ENCODE assay signal across 17 cellular contexts in the genomic region with DNA sequence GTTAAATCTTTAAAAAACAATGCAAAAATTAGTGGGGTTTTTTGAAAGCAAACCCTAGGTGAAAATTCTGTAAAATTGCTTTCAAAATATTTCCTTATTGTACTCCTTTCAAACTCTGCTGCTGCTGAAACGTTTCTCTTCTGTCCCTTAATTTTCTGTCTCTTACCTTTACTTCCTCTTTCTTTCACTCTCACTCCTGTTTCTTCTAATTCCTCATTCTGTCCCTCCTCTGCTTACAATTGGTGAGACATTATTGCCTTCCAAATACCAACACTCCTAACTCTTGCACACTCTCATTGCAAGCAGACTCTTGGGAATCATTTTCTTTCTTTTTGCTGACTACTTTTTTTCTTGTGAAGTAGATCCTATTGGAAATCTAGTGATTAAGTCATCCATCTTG.
"Had no signal": no experiment of that assay in that cellular context is flagged by ENCODE, and none has a peak within 500 bp of the region (broad histone marks: within the 10 kb centered on the region; RNA-seq: fewer than 3 reads in every experiment).

No MANE protein-coding gene starts in this region.

- H3K9me3 Mint-ChIP-seq: activated CD4-positive, alpha-beta T cell treated with anti-CD3 and anti-CD28 coated beads, Interleukin-2, amount 10 ng/mL, durations not matched to agents 7 days and 5 days; activated T-helper 1 cell treated with anti-CD3 and anti-CD28 coated beads, Interleukin-12 subunit alpha, Interleukin-12 subunit beta, Interleukin-2, Interleukin-4 antibody, amounts not matched to agents 30 ng/mL and 10 ng/mL and 1 ng/mL, durations not matched to agents 14 hours and 24 hours and 36 hours; mesothelial cell of epicardium; nephron progenitor cell had no signal

- H3K9me3 ChIP-seq: ovary had no signal

- H3K4me3 Mint-ChIP-seq: activated CD4-positive, alpha-beta T cell treated with anti-CD3 and anti-CD28 coated beads, Interleukin-2, amount 10 ng/mL, durations not matched to agents 7 days and 5 days; activated T-helper 1 cell treated with anti-CD3 and anti-CD28 coated beads, Interleukin-12 subunit alpha, Interleukin-12 subunit beta, Interleukin-2, Interleukin-4 antibody, amounts not matched to agents 30 ng/mL and 10 ng/mL and 1 ng/mL, durations not matched to agents 14 hours and 24 hours and 36 hours; central memory CD8-positive, alpha-beta T cell; mesothelial cell of epicardium; nephron progenitor cell; stimulated activated memory B cell treated with anti-CD40 and anti-IgM and Interleukin-4, amounts not matched to agents 10 μg/mL and 1 μg/mL and 100 μg/mL, for 72 hours had no signal

- ATAC-seq: esophagus mucosa; left colon; stimulated activated memory B cell treated with anti-CD40 and anti-IgM and Interleukin-4, amounts not matched to agents 10 μg/mL and 1 μg/mL and 100 μg/mL, for 72 hours had no signal

- H3K27me3 Mint-ChIP-seq: activated CD4-positive, alpha-beta T cell treated with anti-CD3 and anti-CD28 coated beads, Interleukin-2, amount 10 ng/mL, durations not matched to agents 7 days and 5 days; central memory CD8-positive, alpha-beta T cell; stimulated activated memory B cell treated with anti-CD40 and anti-IgM and Interleukin-4, amounts not matched to agents 10 μg/mL and 1 μg/mL and 100 μg/mL, for 72 hours had no signal

- H3K27ac ChIP-seq: brain microvascular endothelial cell, coronary artery, ovary had no signal

- H3K4me1 Mint-ChIP-seq: activated CD4-positive, alpha-beta T cell treated with anti-CD3 and anti-CD28 coated beads, Interleukin-2, amount 10 ng/mL, durations not matched to agents 7 days and 5 days; central memory CD8-positive, alpha-beta T cell; nephron progenitor cell; stimulated activated memory B cell treated with anti-CD40 and anti-IgM and Interleukin-4, amounts not matched to agents 10 μg/mL and 1 μg/mL and 100 μg/mL, for 72 hours had no signal

- H3K36me3 ChIP-seq: brain microvascular endothelial cell, ovary had no signal

- H3K4me3 ChIP-seq: coronary artery, lung, ovary had no signal

- H3K27me3 ChIP-seq: brain microvascular endothelial cell, ovary had no signal

- H3K27ac Mint-ChIP-seq: activated CD4-positive, alpha-beta T cell treated with anti-CD3 and anti-CD28 coated beads, Interleukin-2, amount 10 ng/mL, durations not matched to agents 7 days and 5 days; activated T-helper 1 cell treated with anti-CD3 and anti-CD28 coated beads, Interleukin-12 subunit alpha, Interleukin-12 subunit beta, Interleukin-2, Interleukin-4 antibody, amounts not matched to agents 30 ng/mL and 10 ng/mL and 1 ng/mL, durations not matched to agents 14 hours and 24 hours and 36 hours; mesothelial cell of epicardium; nephron progenitor cell; stimulated activated memory B cell treated with anti-CD40 and anti-IgM and Interleukin-4, amounts not matched to agents 10 μg/mL and 1 μg/mL and 100 μg/mL, for 72 hours had no signal

- DNase-seq: activated CD4-positive, alpha-beta T cell treated with anti-CD3 and anti-CD28 coated beads, Interleukin-2, amount 10 ng/mL, durations not matched to agents 7 days and 5 days; activated CD4-positive, CD25-positive, alpha-beta regulatory T cell; activated CD8-positive, alpha-beta memory T cell treated with anti-CD3 and anti-CD28 coated beads for 24 hours; activated naive CD4-positive, alpha-beta T cell; anterior cingulate cortex; brain microvascular endothelial cell; left colon; nephron progenitor cell; ovary; stimulated activated CD4-positive, alpha-beta T cell treated with anti-CD3 and anti-CD28 coated beads, Interleukin-2, amount 100 ng/mL, for 48 hours had no signal
